Comparison of ENCODE assay signal across 8 cellular contexts in genomic region chr7:130913721-130914588, GRCh38.
DNase-seq lines count a peak whose midpoint lies in the region; ATAC-seq, FAIRE-seq and TF ChIP-seq lines count a peak whose summit lies in the region.

No MANE protein-coding gene starts in this region.

- DNase-seq in activated effector memory CD4-positive, alpha-beta T cell treated with anti-CD3 and anti-CD28 coated beads, Interleukin-2, amount 50 U/mL, for 16 hours, result peak; percentile 62
- no peak for DNase-seq in activated effector memory CD4-positive, alpha-beta T cell treated with Interleukin-2 at 50 U/mL for 16 hours
- no peak for DNase-seq in activated T-helper 2 cell treated with anti-CD3 and anti-CD28 coated beads, Interferon-gamma antibody, Interleukin-2, Interleukin-4, amounts not matched to agents 10 μg/mL and 5 μg/mL and 100 μg/mL, durations not matched to agents 14 hours and 24 hours and 36 hours (ENCODE audit: low spot score)
- DNase-seq in left lobe of liver (ENCODE audit: low spot score), result peak; percentile 29
- DNase-seq in tibial artery, result no peak
- DNase-seq in D721Med (ENCODE audit: insufficient read length, low spot score), result no peak
- DNase-seq in HEK293T (ENCODE audit: extremely low spot score), result no peak
- DNase-seq in HT-29 (ENCODE audit: low spot score), result no peak

- peak; percentile 12 for ATAC-seq in left lobe of liver

- CTCF ChIA-PET in HEK293T (lab: Yijun Ruan, JAX), result interaction anchor here (0.6 to 1.1 kb wide), 4 partner anchors 10 to 1236 kb away, joined by 3 read pairs; no protein-coding TSS in a partner anchor

- H3K9me3 Mint-ChIP-seq in activated T-helper 2 cell treated with anti-CD3 and anti-CD28 coated beads, Interferon-gamma antibody, Interleukin-2, Interleukin-4, amounts not matched to agents 10 μg/mL and 5 μg/mL and 100 μg/mL, durations not matched to agents 14 hours and 24 hours and 36 hours, result no peaks in the 10 kb centered on the region

- peaks cover 0 to 3% (median 0%) of the 10 kb centered on the region in 3 donors for H3K36me3 ChIP-seq in tibial artery

- peak overlapping the region; percentile 86 for H3K27ac Mint-ChIP-seq in activated T-helper 2 cell treated with anti-CD3 and anti-CD28 coated beads, Interferon-gamma antibody, Interleukin-2, Interleukin-4, amounts not matched to agents 10 μg/mL and 5 μg/mL and 100 μg/mL, durations not matched to agents 14 hours and 24 hours and 36 hours

- H3K9me3 ChIP-seq in tibial artery, result no peaks in the 10 kb centered on the region

- H3K36me3 Mint-ChIP-seq in activated T-helper 2 cell treated with anti-CD3 and anti-CD28 coated beads, Interferon-gamma antibody, Interleukin-2, Interleukin-4, amounts not matched to agents 10 μg/mL and 5 μg/mL and 100 μg/mL, durations not matched to agents 14 hours and 24 hours and 36 hours (ENCODE audit: low read depth), result peaks cover 85% of the 10 kb centered on the region

- peak overlapping the region; percentile 53 to 70 for H3K27ac ChIP-seq in tibial artery

- no peak for FAIRE-seq in D721Med (lab: Jason Lieb, UNC)

- no peaks in the 10 kb centered on the region for H3K27me3 Mint-ChIP-seq in activated T-helper 2 cell treated with anti-CD3 and anti-CD28 coated beads, Interferon-gamma antibody, Interleukin-2, Interleukin-4, amounts not matched to agents 10 μg/mL and 5 μg/mL and 100 μg/mL, durations not matched to agents 14 hours and 24 hours and 36 hours (ENCODE audit: low read depth)

- H3K4me1 ChIP-seq in tibial artery, result peaks cover 0 to 85% (median 69%) of the 10 kb centered on the region in 4 donors

- TF ChIP-seq CTCF in tibial artery (IDR thresholded peaks at IDR 0.05), result no peak
- no peak for TF ChIP-seq CTCF in D721Med (IDR thresholded peaks at IDR 0.05; ENCODE audit: insufficient read depth, missing control alignments)

- H3K4me3 Mint-ChIP-seq in activated T-helper 2 cell treated with anti-CD3 and anti-CD28 coated beads, Interferon-gamma antibody, Interleukin-2, Interleukin-4, amounts not matched to agents 10 μg/mL and 5 μg/mL and 100 μg/mL, durations not matched to agents 14 hours and 24 hours and 36 hours (ENCODE audit: low read depth), result peak overlapping the region; percentile 86

- intact Hi-C loops in activated T-helper 2 cell treated with anti-CD3 and anti-CD28 coated beads, Interferon-gamma antibody, Interleukin-2, Interleukin-4, amounts not matched to agents 10 μg/mL and 5 μg/mL and 100 μg/mL, durations not matched to agents 14 hours and 24 hours and 36 hours (cut with micrococcal nuclease), result loop anchor here (1.0 to 5.0 kb wide), 13 partner anchors 11 to 318 kb away; no protein-coding TSS in a partner anchor
- intact Hi-C loops in tibial artery (cut with DNase I; ENCODE audit: low total_unique reads), result no loop called here

- peaks cover 84% of the 10 kb centered on the region for H3K4me1 Mint-ChIP-seq in activated T-helper 2 cell treated with anti-CD3 and anti-CD28 coated beads, Interferon-gamma antibody, Interleukin-2, Interleukin-4, amounts not matched to agents 10 μg/mL and 5 μg/mL and 100 μg/mL, durations not matched to agents 14 hours and 24 hours and 36 hours (ENCODE audit: low read depth)

- no peaks in the 10 kb centered on the region for H3K27me3 ChIP-seq in tibial artery

- peak overlapping the region; percentile 37 to 55 for H3K4me3 ChIP-seq in tibial artery

- POLR2A ChIA-PET in HEK293T (lab: Yijun Ruan, JAX), result interaction anchor here (0.6 to 1.3 kb wide), 4 partner anchors 9 to 482 kb away, joined by 3 to 4 read pairs (median 3); no protein-coding TSS in a partner anchor

TF ChIP-seq in HEK293T, 16 proteins besides CTCF, POLR2A, EP300 and RAD21:
- no peak for TF ChIP-seq HDGF (IDR thresholded peaks at IDR 0.05; ENCODE audit: borderline replicate concordance)
- TF ChIP-seq L3MBTL2 (conservative IDR thresholded peaks at IDR 0.05), result no peak
- no peak for TF ChIP-seq BHLHE40 (IDR thresholded peaks at IDR 0.05; ENCODE audit: borderline replicate concordance)
- no peak for TF ChIP-seq ARNT (IDR thresholded peaks at IDR 0.05)
- TF ChIP-seq SP1 (IDR thresholded peaks at IDR 0.05), result no peak
- no peak for TF ChIP-seq FOXA1 (IDR thresholded peaks at IDR 0.05)
- no peak for TF ChIP-seq LEF1 (IDR thresholded peaks at IDR 0.05; ENCODE audit: borderline replicate concordance)
- TF ChIP-seq FOXK2 (IDR thresholded peaks at IDR 0.05), result no peak

Comparison
In these comparisons a context has a peak if more than half of its experiments do, and no peak if none do; other contexts are left out.
1. DNase-seq: peak in activated effector memory CD4-positive, alpha-beta T cell treated with anti-CD3 and anti-CD28 coated beads, Interleukin-2, amount 50 U/mL, for 16 hours (single experiment) and left lobe of liver (single experiment); none in activated effector memory CD4-positive, alpha-beta T cell treated with Interleukin-2 at 50 U/mL for 16 hours (single experiment), activated T-helper 2 cell treated with anti-CD3 and anti-CD28 coated beads, Interferon-gamma antibody, Interleukin-2, Interleukin-4, amounts not matched to agents 10 μg/mL and 5 μg/mL and 100 μg/mL, durations not matched to agents 14 hours and 24 hours and 36 hours (single experiment), tibial artery (0 of 2), D721Med (single experiment), HEK293T (single experiment) and HT-29 (single experiment).